In the genomic region with DNA sequence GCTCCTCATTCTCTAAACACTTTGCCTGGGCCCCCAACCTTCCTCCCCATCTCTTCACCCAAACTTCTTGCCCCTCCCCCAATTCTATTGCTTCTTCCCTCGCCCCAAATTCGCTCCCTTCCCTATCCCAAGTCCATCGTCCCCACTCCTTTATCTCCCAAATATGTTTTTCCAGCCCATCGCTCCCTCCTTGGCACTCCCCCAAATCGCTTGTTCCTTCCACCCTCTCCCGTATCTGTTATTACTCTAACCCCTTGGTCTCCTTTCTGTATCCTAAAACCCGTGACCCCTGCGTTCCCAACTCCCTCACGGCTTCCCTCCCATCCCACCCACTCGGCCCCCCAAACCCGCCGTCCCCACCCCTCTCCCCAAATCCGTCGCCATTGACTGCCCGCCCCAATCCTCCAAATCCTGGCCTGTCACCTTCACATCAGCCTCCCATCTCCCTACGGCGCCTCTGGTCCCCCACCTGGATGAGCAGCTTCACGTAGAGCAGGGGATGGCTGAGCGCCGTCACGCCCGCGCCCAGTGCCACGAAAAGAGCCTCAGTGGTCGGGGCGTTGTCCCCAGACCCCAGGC, we compare ENCODE assay signal across 1 cellular context.
A peak's percentile ranks its signal among the peaks of the same experiment; 100 is the strongest.
TF ChIP-seq lines count a peak whose summit lies in the region.

No MANE protein-coding gene starts in this region.

TF ChIP-seq in K562, 482 proteins besides CTCF, POLR2A, EP300 and RAD21 (continued from another document):
- TF ChIP-seq, protein P1, sequence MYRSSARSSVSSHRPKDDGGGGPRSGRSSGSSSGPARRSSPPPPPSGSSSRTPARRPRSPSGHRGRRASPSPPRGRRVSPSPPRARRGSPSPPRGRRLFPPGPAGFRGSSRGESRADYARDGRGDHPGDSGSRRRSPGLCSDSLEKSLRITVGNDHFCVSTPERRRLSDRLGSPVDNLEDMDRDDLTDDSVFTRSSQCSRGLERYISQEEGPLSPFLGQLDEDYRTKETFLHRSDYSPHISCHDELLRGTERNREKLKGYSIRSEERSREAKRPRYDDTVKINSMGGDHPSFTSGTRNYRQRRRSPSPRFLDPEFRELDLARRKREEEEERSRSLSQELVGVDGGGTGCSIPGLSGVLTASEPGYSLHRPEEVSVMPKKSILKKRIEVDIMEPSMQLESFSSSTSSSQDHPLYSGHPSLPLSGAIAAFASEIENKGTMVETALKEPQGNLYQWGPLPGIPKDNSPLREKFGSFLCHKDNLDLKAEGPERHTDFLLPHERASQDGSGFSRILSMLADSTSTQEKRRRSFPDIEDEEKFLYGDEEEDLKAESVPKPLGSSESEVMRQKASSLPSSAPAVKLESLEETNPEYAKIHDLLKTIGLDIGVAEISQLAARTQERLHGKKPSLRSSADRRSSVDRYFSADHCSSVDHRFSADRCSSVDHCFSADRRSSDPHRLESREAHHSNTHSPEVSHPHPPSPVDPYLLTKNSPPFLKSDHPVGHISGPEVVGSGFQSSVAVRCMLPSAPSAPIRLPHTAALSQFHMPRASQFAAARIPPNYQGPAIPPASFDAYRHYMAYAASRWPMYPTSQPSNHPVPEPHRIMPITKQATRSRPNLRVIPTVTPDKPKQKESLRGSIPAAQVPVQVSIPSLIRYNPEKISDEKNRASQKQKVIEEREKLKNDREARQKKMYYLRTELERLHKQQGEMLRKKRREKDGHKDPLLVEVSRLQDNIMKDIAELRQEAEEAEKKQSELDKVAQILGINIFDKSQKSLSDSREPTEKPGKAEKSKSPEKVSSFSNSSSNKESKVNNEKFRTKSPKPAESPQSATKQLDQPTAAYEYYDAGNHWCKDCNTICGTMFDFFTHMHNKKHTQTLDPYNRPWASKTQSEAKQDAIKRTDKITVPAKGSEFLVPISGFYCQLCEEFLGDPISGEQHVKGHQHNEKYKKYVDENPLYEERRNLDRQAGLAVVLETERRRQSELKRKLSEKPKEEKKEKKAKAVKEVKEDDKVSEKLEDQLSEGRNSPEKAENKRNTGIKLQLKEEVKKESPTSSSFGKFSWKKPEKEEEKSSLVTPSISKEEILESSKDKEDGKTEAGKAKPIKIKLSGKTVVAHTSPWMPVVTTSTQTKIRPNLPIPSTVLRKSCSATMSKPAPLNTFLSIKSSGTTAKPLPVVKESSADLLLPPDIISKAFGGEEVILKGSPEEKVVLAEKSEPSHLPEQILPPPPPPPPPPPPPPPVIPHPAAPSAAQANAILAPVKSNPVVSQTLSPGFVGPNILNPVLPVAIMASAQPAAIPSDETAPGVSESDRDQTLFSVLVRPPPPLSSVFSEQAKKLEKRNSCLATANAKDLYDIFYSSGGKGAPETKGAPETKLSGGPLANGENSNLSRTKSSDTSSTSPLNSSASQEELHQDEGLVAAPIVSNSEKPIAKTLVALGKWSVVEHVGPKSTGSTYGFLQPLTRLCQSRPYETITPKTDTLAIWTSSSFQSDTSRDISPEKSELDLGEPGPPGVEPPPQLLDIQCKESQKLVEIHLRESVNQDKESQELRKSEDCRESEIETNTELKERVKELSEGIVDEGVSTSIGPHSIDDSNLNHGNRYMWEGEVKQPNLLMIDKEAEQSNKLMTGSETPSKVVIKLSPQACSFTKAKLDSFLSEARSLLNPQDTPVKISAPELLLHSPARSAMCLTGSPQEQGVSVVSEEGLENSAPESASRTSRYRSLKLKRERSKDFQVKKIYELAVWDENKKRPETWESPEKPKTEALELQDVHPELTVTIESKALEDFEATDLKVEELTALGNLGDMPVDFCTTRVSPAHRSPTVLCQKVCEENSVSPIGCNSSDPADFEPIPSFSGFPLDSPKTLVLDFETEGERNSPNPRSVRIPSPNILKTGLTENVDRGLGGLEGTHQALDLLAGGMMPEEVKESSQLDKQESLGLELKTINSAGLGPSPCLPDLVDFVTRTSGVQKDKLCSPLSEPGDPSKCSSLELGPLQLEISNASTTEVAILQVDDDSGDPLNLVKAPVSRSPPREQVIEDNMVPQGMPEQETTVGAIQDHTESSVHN (IDR thresholded peaks at IDR 0.05; ENCODE audit: borderline replicate concordance in 1 of 2, low read depth in 1 of 2) = 0 out of 4 replicates have a peak, but pooled peaks of 1 of the 2 experiments have one; percentile 26
- TF ChIP-seq, protein P2, sequence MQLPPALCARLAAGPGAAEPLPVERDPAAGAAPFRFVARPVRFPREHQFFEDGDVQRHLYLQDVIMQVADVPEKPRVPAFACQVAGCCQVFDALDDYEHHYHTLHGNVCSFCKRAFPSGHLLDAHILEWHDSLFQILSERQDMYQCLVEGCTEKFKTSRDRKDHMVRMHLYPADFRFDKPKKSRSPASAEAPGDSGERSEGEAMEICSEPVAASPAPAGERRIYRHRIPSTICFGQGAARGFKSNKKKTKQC (CRISPR knock-in tag; IDR thresholded peaks at IDR 0.05) = 0 out of 2 replicates have a peak, but pooled peaks have one; percentile 2
- TF ChIP-seq TFE3 (CRISPR knock-in tag; IDR thresholded peaks at IDR 0.05) (no peak), ARHGAP35 (IDR thresholded peaks at IDR 0.05; ENCODE audit: partially characterized antibody) (peak; percentile 8), ZNF347 (CRISPR knock-in tag; IDR thresholded peaks at IDR 0.05; ENCODE audit: low read depth) (no peak), ASH1L (IDR thresholded peaks at IDR 0.05; ENCODE audit: borderline replicate concordance, low read depth, partially characterized antibody) (peak; percentile 41), ZNF609 (CRISPR knock-in tag; IDR thresholded peaks at IDR 0.05; ENCODE audit: borderline replicate concordance) (peak; percentile 65; the same call in 1 of the 2 replicates), OTX1 (CRISPR knock-in tag; IDR thresholded peaks at IDR 0.05) (peak; percentile 34; the same call in 1 of the 2 replicates), GABPB2 (CRISPR knock-in tag; conservative IDR thresholded peaks at IDR 0.05) (no peak), NFIC (IDR thresholded peaks at IDR 0.05) (peak; percentile 78), SNIP1 (IDR thresholded peaks at IDR 0.05; ENCODE audit: low read depth) (0 out of 2 replicates have a peak, but pooled peaks have one; percentile 37), RBM39 (optimal IDR thresholded peaks at IDR 0.05; ENCODE audit: low read depth, low read length) (peak; percentile 56), KAT7 (CRISPR knock-in tag; IDR thresholded peaks at IDR 0.05; ENCODE audit: borderline replicate concordance) (no peak), CREB3 (tag; conservative IDR thresholded peaks at IDR 0.05; ENCODE audit: low read depth) (no peak), SP2 (IDR thresholded peaks at IDR 0.05; ENCODE audit: extremely low read depth, low read depth, low read length, poor library complexity, severe bottlenecking) (no peak)
